In genomic region chr5:42990892-42991291, GRCh38 we compare ENCODE assay signal across 9 cellular contexts. TPM values are rescaled to one million over a fixed set of nuclear protein-coding genes. Genes with fewer than 3 reads are reported as not detected.
DNase-seq lines count a peak whose midpoint lies in the region; ATAC-seq and TF ChIP-seq lines count a peak whose summit lies in the region.
"Had no signal": no experiment of that assay in that cellular context is flagged by ENCODE, and none has a peak within 500 bp of the region (broad histone marks: within the 10 kb centered on the region; RNA-seq: fewer than 3 reads in every experiment).

No MANE protein-coding gene starts in this region.

- peak overlapping the region; percentile 66 for H3K4me3 ChIP-seq in GM08714 (ENCODE audit: low read length)
- H3K4me3 ChIP-seq in fibroblast of pulmonary artery (replicated peaks; ENCODE audit: low read depth, low read length): peak overlapping the region; percentile 80
- peak overlapping the region; percentile 49 for H3K4me3 ChIP-seq in skeletal muscle cell (ENCODE audit: low read depth, low read length)

- H3K4me3 Mint-ChIP-seq in T-helper 17 cell: peak overlapping the region; percentile 95

- DNase-seq in T-helper 17 cell (no peak), fibroblast of pulmonary artery (ENCODE audit: low read depth) (no peak), skeletal muscle cell (ENCODE audit: low read depth) (no peak), NCI-H446 treated with DMSO at 0.1 percent for 48 hours (lab: John Stamatoyannopoulos, UW) (no peak), NCI-H1436 treated with DMSO at 0.1 percent for 48 hours (lab: John Stamatoyannopoulos, UW) (no peak), T1000 (lab: John Stamatoyannopoulos, UW) (no peak)
- no peak for DNase-seq in activated CD4-positive, alpha-beta T cell treated with anti-CD3 and anti-CD28 coated beads for 48 hours
- DNase-seq: NCI-H524 treated with DMSO at 0.1 percent for 48 hours had no signal

- no peaks in the 10 kb centered on the region for H3K27me3 Mint-ChIP-seq in T-helper 17 cell

- no peaks in the 10 kb centered on the region for H3K9me3 ChIP-seq in T-helper 17 cell (ENCODE audit: control insufficient read depth, low read length, poor library complexity, severe bottlenecking)

- peaks cover 6% of the 10 kb centered on the region for H3K36me3 Mint-ChIP-seq in T-helper 17 cell (ENCODE audit: low read depth)

- peak overlapping the region; percentile 100 for H3K27ac Mint-ChIP-seq in T-helper 17 cell

- no peak for ATAC-seq in T-helper 17 cell

- no peak for TF ChIP-seq CTCF in fibroblast of pulmonary artery (IDR thresholded peaks at IDR 0.05; ENCODE audit: low read length, missing control alignments)

- H3K4me1 Mint-ChIP-seq in T-helper 17 cell: peaks cover 41% of the 10 kb centered on the region

RNA-seq across cellular contexts. Expression of gene ANXA2R, which starts 49.2 kb away (rescaled TPM):
- total RNA-seq in T-helper 17 cell: 10 to 100 TPM; 33.0 to 44.0 TPM
